ENCODE assay signal across 8 cellular contexts in the genomic region with DNA sequence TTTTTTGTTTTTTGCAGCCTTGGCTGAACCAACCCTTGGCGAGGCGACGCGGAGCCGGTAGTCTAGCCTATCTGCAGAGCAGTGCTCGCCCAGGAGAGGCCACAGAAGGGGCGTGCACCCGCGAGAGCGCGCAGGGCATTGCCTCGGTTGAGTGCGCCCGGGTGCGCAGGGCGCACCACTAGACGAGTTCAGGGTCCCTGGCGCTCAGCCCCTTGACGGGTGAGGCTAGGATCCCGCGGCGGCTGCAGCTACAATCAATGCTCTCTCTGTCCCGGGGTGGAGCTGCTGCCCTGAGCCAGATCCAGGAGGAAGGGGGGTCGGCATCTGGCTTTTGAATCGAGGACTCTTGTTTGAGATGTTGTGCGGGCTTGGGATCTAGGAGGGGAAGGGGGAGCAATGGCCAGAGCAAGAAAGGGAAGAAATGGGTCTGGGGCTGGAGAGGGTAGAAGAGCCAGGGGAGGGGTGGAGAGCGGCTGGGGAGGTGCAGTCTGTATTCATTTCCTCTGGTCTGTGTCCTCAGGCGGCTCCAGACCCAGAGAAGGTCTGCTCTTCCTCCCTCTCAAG. TPM values are rescaled to one million over a fixed set of nuclear protein-coding genes. Genes with fewer than 3 reads are reported as not detected.
A peak's percentile ranks its signal among the peaks of the same experiment; 100 is the strongest.
DNase-seq lines count a peak whose midpoint lies in the region; ATAC-seq and TF ChIP-seq lines count a peak whose summit lies in the region.

No MANE protein-coding gene starts in this region.

- 0 to 1% methylated on average over 28 of the region's 28 CpGs for WGBS in tibial nerve, 2 donors

- H4K20me1 ChIP-seq in BLaER1: peaks cover 28% of the 10 kb centered on the region

- POLR2A ChIA-PET in naive thymus-derived CD4-positive, alpha-beta T cell (lab: Charles Lee): no interaction called here

- TF ChIP-seq POLR2A in tibial nerve (IDR thresholded peaks at IDR 0.05): no peak

- DNase-seq in NCI-H1105 treated with DMSO at 0.1 percent for 48 hours (lab: John Stamatoyannopoulos, UW): peak; percentile 38
- peak; percentile 71 for DNase-seq in ecto neural progenitor cell (ENCODE audit: low spot score)
- DNase-seq in naive thymus-derived CD4-positive, alpha-beta T cell: no peak
- no peak for DNase-seq in NCI-H2029 (lab: John Stamatoyannopoulos, UW)
- DNase-seq in DMS53 (lab: John Stamatoyannopoulos, UW): no peak
- no peak for DNase-seq in tibial nerve (ENCODE audit: low spot score in 2 of 2)

- H3K27ac ChIP-seq in BLaER1 (no peak overlapping the region), tibial nerve (no peak overlapping the region)
- H3K27ac ChIP-seq in naive thymus-derived CD4-positive, alpha-beta T cell (ENCODE audit: low read depth, low read length): no peak overlapping the region

- peaks cover 16% of the 10 kb centered on the region for H3K4me1 ChIP-seq in BLaER1
- no peaks in the 10 kb centered on the region for H3K4me1 ChIP-seq in naive thymus-derived CD4-positive, alpha-beta T cell (ENCODE audit: control insufficient read depth in 2 of 2, insufficient read depth in 2 of 2, low read length in 2 of 2)
- H3K4me1 ChIP-seq in tibial nerve: peaks cover 0 to 38% (median 11%) of the 10 kb centered on the region in 4 donors

- H3K27me3 ChIP-seq in BLaER1 (peaks cover 59% of the 10 kb centered on the region), tibial nerve (peaks cover 2 to 47% of the 10 kb centered on the region in 2 donors)
- H3K27me3 ChIP-seq in naive thymus-derived CD4-positive, alpha-beta T cell (ENCODE audit: control insufficient read depth in 2 of 2, insufficient read depth in 2 of 2, low read length in 2 of 2): no peaks in the 10 kb centered on the region

- no peak for TF ChIP-seq CTCF in tibial nerve (IDR thresholded peaks at IDR 0.05)

- CTCF ChIA-PET in naive thymus-derived CD4-positive, alpha-beta T cell (lab: Charles Lee): no interaction called here

- peak overlapping the region; percentile 73 for H3K4me2 ChIP-seq in BLaER1

- H3K9me3 ChIP-seq in BLaER1 (no peaks in the 10 kb centered on the region), tibial nerve (no peaks in the 10 kb centered on the region)
- H3K9me3 ChIP-seq in naive thymus-derived CD4-positive, alpha-beta T cell (ENCODE audit: control insufficient read depth in 2 of 3, low read length in 3 of 3): no peaks in the 10 kb centered on the region

- H3K9ac ChIP-seq in BLaER1: 0 out of 2 replicates have a peak overlapping the region, but pooled peaks have one; percentile 19

- H3K27ac Mint-ChIP-seq in naive thymus-derived CD4-positive, alpha-beta T cell: no peak overlapping the region

- H3K36me3 ChIP-seq in BLaER1: no peaks in the 10 kb centered on the region
- no peaks in the 10 kb centered on the region for H3K36me3 ChIP-seq in naive thymus-derived CD4-positive, alpha-beta T cell (ENCODE audit: control insufficient read depth in 2 of 3, insufficient read depth in 3 of 3, low read length in 3 of 3)
- H3K36me3 ChIP-seq in tibial nerve: no peaks in the 10 kb centered on the region

- H3K27me3 Mint-ChIP-seq in naive thymus-derived CD4-positive, alpha-beta T cell: peaks cover 43 to 54% (median 48%) of the 10 kb centered on the region in 5 donors

- H3K4me3 ChIP-seq in BLaER1: peak overlapping the region; percentile 62
- H3K4me3 ChIP-seq in naive thymus-derived CD4-positive, alpha-beta T cell (ENCODE audit: low read length): no peak overlapping the region
- H3K4me3 ChIP-seq in tibial nerve: peak overlapping the region in 2 of 4 donors; percentile 12 to 47

- no peak for TF ChIP-seq EP300 in tibial nerve (IDR thresholded peaks at IDR 0.05)

- H3K4me3 Mint-ChIP-seq in naive thymus-derived CD4-positive, alpha-beta T cell: peak overlapping the region; percentile 12 to 82 (median 60)

- H3K9me3 Mint-ChIP-seq in naive thymus-derived CD4-positive, alpha-beta T cell: peaks cover 0 to 2% (median 0%) of the 10 kb centered on the region in 11 donors

- no peak for ATAC-seq in naive thymus-derived CD4-positive, alpha-beta T cell
- ATAC-seq in HG03521 (IDR thresholded peaks at IDR 0.05; ENCODE audit: unreplicated experiment): no peak

- peaks cover 4 to 19% (median 14%) of the 10 kb centered on the region in 7 donors for H3K4me1 Mint-ChIP-seq in naive thymus-derived CD4-positive, alpha-beta T cell

- peaks cover 0 to 3% (median 0%) of the 10 kb centered on the region in 5 donors for H3K36me3 Mint-ChIP-seq in naive thymus-derived CD4-positive, alpha-beta T cell

- intact Hi-C loops in naive thymus-derived CD4-positive, alpha-beta T cell (cut with micrococcal nuclease): no loop called here

RNA-seq across cellular contexts. Expression of a gene that starts 0.9 kb away (rescaled TPM):
- 1 to 10 TPM in 1 of 5 experiments, not detected in 4; 2.2 TPM for total RNA-seq in naive thymus-derived CD4-positive, alpha-beta T cell
- not detected for polyA plus RNA-seq in naive thymus-derived CD4-positive, alpha-beta T cell
- total RNA-seq in tibial nerve: 10 to 100 TPM in 2 of 4 donors, under 1 TPM in 1, not detected in 1; 0.63 to 12.9 (median 11.1) TPM

RNA-seq across cellular contexts. Expression of a gene that starts 40.5 kb away (rescaled TPM):
- 1 to 10 TPM in 1 of 5 experiments, under 1 TPM in 4; 0.07 to 1.1 (median 0.43) TPM for total RNA-seq in naive thymus-derived CD4-positive, alpha-beta T cell
- under 1 TPM; 0.26 to 0.50 TPM for polyA plus RNA-seq in naive thymus-derived CD4-positive, alpha-beta T cell
- total RNA-seq in tibial nerve: 10 to 100 TPM in 2 of 4 donors, 1 to 10 TPM in 2; 2.1 to 18.4 (median 11.6) TPM

Comparison
In these comparisons a context has a peak if more than half of its experiments do, and no peak if none do; other contexts are left out.
1. DNase-seq: peak in NCI-H1105 treated with DMSO at 0.1 percent for 48 hours (single experiment) and ecto neural progenitor cell (single experiment); none in naive thymus-derived CD4-positive, alpha-beta T cell (0 of 9), NCI-H2029 (single experiment), DMS53 (single experiment) and tibial nerve (0 of 2).